Comparison of ENCODE assay signal across 27 cellular contexts in genomic region chr3:135235541-135235940, GRCh38.
"Had no signal": no experiment of that assay in that cellular context is flagged by ENCODE, and none has a peak within 500 bp of the region (broad histone marks: within the 10 kb centered on the region; RNA-seq: fewer than 3 reads in every experiment).

No MANE protein-coding gene starts in this region.

- H3K27ac Mint-ChIP-seq: naive thymus-derived CD4-positive, alpha-beta T cell; natural killer cell; nephron; neural progenitor cell; progenitor cell of endocrine pancreas; stimulated activated effector memory CD8-positive, alpha-beta T cell treated with anti-CD3 and anti-CD28 coated beads, Interleukin-12 subunit alpha, Interleukin-12 subunit beta, amount 100 ng/mL, for 72 hours; stimulated activated naive B cell treated with anti-CD40 and anti-IgM and Interleukin-4, amounts not matched to agents 10 μg/mL and 1 μg/mL and 100 μg/mL, for 72 hours; stimulated activated naive CD8-positive, alpha-beta T cell treated with anti-CD3 and anti-CD28 coated beads, Interleukin-15, Interleukin-2, amounts not matched to agents 100 ng/mL and 50 ng/mL, for 24 hours had no signal

- H3K9me3 ChIP-seq: ovary, psoas muscle, right lobe of liver, sigmoid colon, stomach, thoracic aorta, thyroid gland, tibial nerve, upper lobe of left lung had no signal

- H3K27me3 Mint-ChIP-seq: stimulated activated naive CD8-positive, alpha-beta T cell treated with anti-CD3 and anti-CD28 coated beads, Interleukin-15, Interleukin-2, amounts not matched to agents 100 ng/mL and 50 ng/mL, for 24 hours had no signal

- H3K36me3 Mint-ChIP-seq: naive thymus-derived CD4-positive, alpha-beta T cell; natural killer cell; stimulated activated effector memory CD8-positive, alpha-beta T cell treated with anti-CD3 and anti-CD28 coated beads, Interleukin-12 subunit alpha, Interleukin-12 subunit beta, amount 100 ng/mL, for 72 hours had no signal

- H3K27ac ChIP-seq: neural progenitor cell, ovary, parathyroid adenoma, psoas muscle, right lobe of liver, sigmoid colon, stomach, thoracic aorta, thyroid gland, tibial nerve, upper lobe of left lung had no signal

- H3K27me3 ChIP-seq: neural progenitor cell, ovary, right lobe of liver, sigmoid colon, thyroid gland, tibial nerve, upper lobe of left lung had no signal

- H3K36me3 ChIP-seq: neural progenitor cell, ovary, right lobe of liver, sigmoid colon, stomach, thoracic aorta, thyroid gland, tibial nerve, upper lobe of left lung had no signal

- H3K4me1 ChIP-seq: parathyroid adenoma, psoas muscle, right lobe of liver, sigmoid colon, stomach, tibial nerve, upper lobe of left lung had no signal

- DNase-seq: naive thymus-derived CD4-positive, alpha-beta T cell; natural killer cell; ovary; posterior cingulate gyrus; psoas muscle; right cardiac atrium; right lobe of liver; sigmoid colon; small intestine; stimulated activated CD4-positive, alpha-beta T cell treated with anti-CD3 and anti-CD28 coated beads, Interleukin-15, amount 100 ng/mL, for 24 hours; stimulated activated CD4-positive, alpha-beta T cell treated with anti-CD3 and anti-CD28 coated beads, Interleukin-2, amount 100 ng/mL, for 24 hours; stimulated activated CD4-positive, alpha-beta T cell treated with anti-CD3 and anti-CD28 coated beads, Interleukin-2, amount 100 ng/mL, for 48 hours; stimulated activated CD4-positive, alpha-beta T cell treated with anti-CD3 and anti-CD28 coated beads, Interleukin-4, amount 100 ng/mL, for 24 hours; stimulated activated naive B cell treated with anti-CD40 and anti-IgM and Interleukin-4, amounts not matched to agents 10 μg/mL and 1 μg/mL and 100 μg/mL, for 72 hours; stimulated activated naive CD4-positive, alpha-beta T cell treated with Interleukin-2 at 50 U/mL for 16 hours; stomach; thyroid gland; trophoblast cell; upper lobe of left lung had no signal

- ATAC-seq: naive thymus-derived CD4-positive, alpha-beta T cell; natural killer cell; psoas muscle; right cardiac atrium; right lobe of liver; stimulated activated effector memory CD8-positive, alpha-beta T cell treated with anti-CD3 and anti-CD28 coated beads, Interleukin-12 subunit alpha, Interleukin-12 subunit beta, amount 100 ng/mL, for 72 hours; stimulated activated naive B cell treated with anti-CD40 and anti-IgM and Interleukin-4, amounts not matched to agents 10 μg/mL and 1 μg/mL and 100 μg/mL, for 72 hours had no signal

- H3K79me2 ChIP-seq: parathyroid adenoma had no signal

- H3K9ac ChIP-seq: neural progenitor cell, parathyroid adenoma had no signal

- H3K4me2 ChIP-seq: neural progenitor cell had no signal

- H3K4me3 ChIP-seq: neural progenitor cell, ovary, psoas muscle, right lobe of liver, sigmoid colon, stomach, thoracic aorta, thyroid gland, tibial nerve, upper lobe of left lung had no signal

- H3K4me3 Mint-ChIP-seq: naive thymus-derived CD4-positive, alpha-beta T cell; natural killer cell; nephron; neural progenitor cell; stimulated activated effector memory CD8-positive, alpha-beta T cell treated with anti-CD3 and anti-CD28 coated beads, Interleukin-12 subunit alpha, Interleukin-12 subunit beta, amount 100 ng/mL, for 72 hours; stimulated activated naive B cell treated with anti-CD40 and anti-IgM and Interleukin-4, amounts not matched to agents 10 μg/mL and 1 μg/mL and 100 μg/mL, for 72 hours; stimulated activated naive CD8-positive, alpha-beta T cell treated with anti-CD3 and anti-CD28 coated beads, Interleukin-15, Interleukin-2, amounts not matched to agents 100 ng/mL and 50 ng/mL, for 24 hours had no signal

- H3K4me1 Mint-ChIP-seq: naive thymus-derived CD4-positive, alpha-beta T cell; natural killer cell; stimulated activated effector memory CD8-positive, alpha-beta T cell treated with anti-CD3 and anti-CD28 coated beads, Interleukin-12 subunit alpha, Interleukin-12 subunit beta, amount 100 ng/mL, for 72 hours; stimulated activated naive B cell treated with anti-CD40 and anti-IgM and Interleukin-4, amounts not matched to agents 10 μg/mL and 1 μg/mL and 100 μg/mL, for 72 hours had no signal
